ENCODE assay signal across 30 cellular contexts in the genomic region with DNA sequence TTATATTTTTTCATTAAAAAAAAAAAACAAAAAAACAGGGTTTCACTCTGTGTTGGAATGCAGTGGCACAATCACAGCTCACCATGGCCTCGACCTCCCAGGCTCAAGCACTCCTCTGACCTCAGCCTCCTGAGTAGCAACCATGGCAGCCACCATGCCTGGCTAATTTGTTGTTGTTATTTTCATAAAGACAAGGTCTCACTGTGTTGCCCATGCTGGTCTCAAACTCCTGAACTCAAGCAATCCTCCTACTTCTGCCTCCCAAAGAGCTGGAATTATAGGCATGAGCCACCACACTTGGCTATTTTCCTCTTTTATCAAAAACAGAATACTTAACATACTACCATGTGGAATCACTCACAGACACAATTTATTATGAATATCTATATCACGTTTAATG.
"Had no signal": no experiment of that assay in that cellular context is flagged by ENCODE, and none has a peak within 500 bp of the region (broad histone marks: within the 10 kb centered on the region; RNA-seq: fewer than 3 reads in every experiment).

No MANE protein-coding gene starts in this region.

- DNase-seq: activated B cell treated with CpG ODN at 0.5 μM for 24 hours; activated CD4-positive, alpha-beta T cell treated with anti-CD3 and anti-CD28 coated beads for 48 hours; activated CD4-positive, alpha-beta T cell treated with anti-CD3 and anti-CD28 coated beads, Interleukin-2, amount 50 U/mL, for 1 hour; activated CD4-positive, alpha-beta T cell treated with anti-CD3 and anti-CD28 coated beads, Interleukin-2, amount 50 U/mL, for 48 hours; activated CD8-positive, alpha-beta memory T cell treated with anti-CD3 and anti-CD28 coated beads for 24 hours; activated CD8-positive, alpha-beta T cell treated with anti-CD3 and anti-CD28 coated beads for 36 hours; activated effector memory CD4-positive, alpha-beta T cell treated with Interleukin-2 at 50 U/mL for 16 hours; activated gamma-delta T cell treated with Interleukin-2 at 50 U/mL for 16 hours; activated naive CD4-positive, alpha-beta T cell treated with anti-CD3 and anti-CD28 coated beads, Interleukin-2, amount 50 U/mL, for 16 hours; activated naive CD4-positive, alpha-beta T cell treated with Interleukin-2 at 50 U/mL for 16 hours; activated T-cell treated with anti-CD3 and anti-CD28 coated beads, Interleukin-2, amount 50 U/mL, for 4 hours; amygdala; aorta; body of pancreas; caudate nucleus; colonic mucosa; effector CD8-positive, alpha-beta T cell; esophagus squamous epithelium; foreskin melanocyte; head of caudate nucleus; T1000 had no signal

- H3K27ac ChIP-seq: body of pancreas, colonic mucosa, epithelial cell of prostate, esophagus squamous epithelium, WERI-Rb-1 had no signal

- FAIRE-seq: endometrium, endothelial cell of umbilical vein had no signal

- H3K9me3 Mint-ChIP-seq: activated B cell treated with CpG ODN at 0.5 μM for 24 hours; activated CD8-positive, alpha-beta T cell treated with anti-CD3 and anti-CD28 coated beads for 36 hours; activated T-cell treated with anti-CD3 and anti-CD28 coated beads, Interleukin-2, amount 50 U/mL, for 4 hours; activated T-helper 17 cell treated with anti-CD3 and anti-CD28 coated beads, Interleukin-2, amount 50 U/mL, for 72 hours; T-helper 1 cell treated with Interleukin-12 subunit alpha and Interleukin-12 subunit beta and Interleukin-4 antibody, amounts not matched to agents 30 μg/mL and 1 μg/mL, for 36 hours; T-helper 2 cell treated with Interferon-gamma antibody and Interleukin-4, amounts not matched to agents 5 μg/mL and 100 μg/mL, for 36 hours had no signal

- H3K9me3 ChIP-seq: body of pancreas, colonic mucosa, esophagus squamous epithelium had no signal

- H3K4me3 Mint-ChIP-seq: activated B cell treated with CpG ODN at 0.5 μM for 24 hours; activated CD8-positive, alpha-beta T cell treated with anti-CD3 and anti-CD28 coated beads for 36 hours; activated naive CD8-positive, alpha-beta T cell; activated T-cell treated with anti-CD3 and anti-CD28 coated beads, Interleukin-2, amount 50 U/mL, for 4 hours; activated T-helper 17 cell treated with anti-CD3 and anti-CD28 coated beads, Interleukin-2, amount 50 U/mL, for 72 hours; T-helper 1 cell treated with Interleukin-12 subunit alpha and Interleukin-12 subunit beta and Interleukin-4 antibody, amounts not matched to agents 30 μg/mL and 1 μg/mL, for 36 hours; T-helper 2 cell treated with Interferon-gamma antibody and Interleukin-4, amounts not matched to agents 5 μg/mL and 100 μg/mL, for 36 hours had no signal

- H3K4me1 ChIP-seq: body of pancreas, colonic mucosa, esophagus squamous epithelium had no signal

- ATAC-seq: activated CD4-positive, CD25-positive, alpha-beta regulatory T cell treated with anti-CD3 and anti-CD28 coated beads, Interleukin-2, amount 50 U/mL, for 24 hours; activated CD8-positive, alpha-beta T cell treated with anti-CD3 and anti-CD28 coated beads for 36 hours; activated T-cell treated with anti-CD3 and anti-CD28 coated beads, Interleukin-2, amount 50 U/mL, for 4 hours; activated T-helper 17 cell treated with anti-CD3 and anti-CD28 coated beads, Interleukin-2, amount 50 U/mL, for 72 hours; body of pancreas had no signal

- H3K27me3 Mint-ChIP-seq: activated B cell treated with CpG ODN at 0.5 μM for 24 hours; activated CD8-positive, alpha-beta T cell treated with anti-CD3 and anti-CD28 coated beads for 36 hours; activated naive CD8-positive, alpha-beta T cell; activated T-helper 17 cell treated with anti-CD3 and anti-CD28 coated beads, Interleukin-2, amount 50 U/mL, for 72 hours had no signal

- H3K27me3 ChIP-seq: body of pancreas, colonic mucosa, esophagus squamous epithelium had no signal

- H3K36me3 ChIP-seq: colonic mucosa had no signal

- H3K27ac Mint-ChIP-seq: activated B cell treated with CpG ODN at 0.5 μM for 24 hours; activated CD8-positive, alpha-beta T cell treated with anti-CD3 and anti-CD28 coated beads for 36 hours; activated naive CD8-positive, alpha-beta T cell; activated T-helper 17 cell treated with anti-CD3 and anti-CD28 coated beads, Interleukin-2, amount 50 U/mL, for 72 hours; T-helper 1 cell treated with Interleukin-12 subunit alpha and Interleukin-12 subunit beta and Interleukin-4 antibody, amounts not matched to agents 30 μg/mL and 1 μg/mL, for 36 hours; T-helper 2 cell treated with Interferon-gamma antibody and Interleukin-4, amounts not matched to agents 5 μg/mL and 100 μg/mL, for 36 hours had no signal

- H3K4me1 Mint-ChIP-seq: activated B cell treated with CpG ODN at 0.5 μM for 24 hours; activated T-helper 17 cell treated with anti-CD3 and anti-CD28 coated beads, Interleukin-2, amount 50 U/mL, for 72 hours had no signal

- H3K4me3 ChIP-seq: body of pancreas, colonic mucosa, esophagus squamous epithelium had no signal

- H3K36me3 Mint-ChIP-seq: activated naive CD8-positive, alpha-beta T cell had no signal
